1 cellular context compared by ENCODE assay signal in the genomic region with DNA sequence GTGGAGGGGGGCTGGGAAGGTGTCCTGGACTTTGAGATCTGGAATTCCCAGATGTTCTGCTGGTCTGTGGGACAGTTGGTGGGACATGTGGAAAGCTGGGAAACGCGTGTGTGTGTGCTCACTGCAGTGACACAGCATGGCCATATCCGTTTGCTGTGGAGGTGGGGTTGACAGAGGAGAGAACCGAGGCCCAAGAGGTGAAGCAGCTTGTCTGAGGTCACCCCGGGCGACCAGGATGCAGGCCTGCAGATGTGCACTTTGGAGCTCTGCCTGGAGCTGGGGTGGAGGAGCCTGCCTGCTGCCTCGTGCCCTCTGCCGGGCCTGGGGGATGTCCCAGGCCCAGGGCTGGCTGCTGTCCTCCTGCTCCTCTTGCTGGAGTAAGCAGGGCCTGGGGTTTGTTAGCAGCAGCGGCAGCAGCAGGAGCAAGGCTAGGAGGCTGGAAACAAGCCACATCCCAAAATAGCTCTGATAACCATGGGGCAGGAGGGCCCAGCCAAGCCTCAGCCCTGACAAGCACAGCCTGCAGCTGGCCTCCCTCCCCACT.
TF ChIP-seq lines count a peak whose summit lies in the region.

No MANE protein-coding gene starts in this region.

TF ChIP-seq in SK-N-SH, 30 proteins besides CTCF, POLR2A, EP300 and RAD21 (continued from another document):
- TF ChIP-seq RCOR1 (IDR thresholded peaks at IDR 0.05; ENCODE audit: low read length) = peak; percentile 19; the same call in 1 of the 2 replicates
- TF ChIP-seq MEF2A (IDR thresholded peaks at IDR 0.05; ENCODE audit: borderline replicate concordance, low read depth) = peak; percentile 80
TF ChIP-seq in SK-N-SH: peak in this region for 3; not testable (repeated sequence) for 27.
